ENCODE assay signal across 1 cellular context in genomic region chr1:225840713-225841112, GRCh38.
TF ChIP-seq lines count a peak whose summit lies in the region.

No MANE protein-coding gene starts in this region.

TF ChIP-seq in K562, 482 proteins besides CTCF, POLR2A, EP300 and RAD21:
- TF ChIP-seq TRIM28 (IDR thresholded peaks at IDR 0.05) (no peak), ZNF316 (IDR thresholded peaks at IDR 0.05) (peak; percentile 80), ZNF347 (CRISPR knock-in tag; IDR thresholded peaks at IDR 0.05; ENCODE audit: low read depth) (no peak), POLR2AphosphoS2 (IDR thresholded peaks at IDR 0.05; ENCODE audit: low read length) (peak; percentile 48; the same call in 1 of the 2 replicates), PTRF (tag; IDR thresholded peaks at IDR 0.05) (no peak), FOXA3 (CRISPR knock-in tag; conservative IDR thresholded peaks at IDR 0.05 in 1 of 2, IDR thresholded peaks at IDR 0.05 in 1 of 2) (no peak), MIER1 (IDR thresholded peaks at IDR 0.05; ENCODE audit: low read depth) (no peak), C11orf30 (IDR thresholded peaks at IDR 0.05; ENCODE audit: low read depth) (peak; percentile 65; the same call in 1 of the 2 replicates), ZFP30 (CRISPR knock-in tag; IDR thresholded peaks at IDR 0.05; ENCODE audit: borderline replicate concordance) (no peak), HMG20A (CRISPR knock-in tag; conservative IDR thresholded peaks at IDR 0.05) (no peak), CSDE1 (IDR thresholded peaks at IDR 0.05) (no peak), MAFG (tag; conservative IDR thresholded peaks at IDR 0.05) (peak; percentile 50), HEY1 (CRISPR knock-in tag; IDR thresholded peaks at IDR 0.05; ENCODE audit: borderline replicate concordance) (no peak), FOSL1 (tag; conservative IDR thresholded peaks at IDR 0.05) (no peak)
- TF ChIP-seq, protein P1, sequence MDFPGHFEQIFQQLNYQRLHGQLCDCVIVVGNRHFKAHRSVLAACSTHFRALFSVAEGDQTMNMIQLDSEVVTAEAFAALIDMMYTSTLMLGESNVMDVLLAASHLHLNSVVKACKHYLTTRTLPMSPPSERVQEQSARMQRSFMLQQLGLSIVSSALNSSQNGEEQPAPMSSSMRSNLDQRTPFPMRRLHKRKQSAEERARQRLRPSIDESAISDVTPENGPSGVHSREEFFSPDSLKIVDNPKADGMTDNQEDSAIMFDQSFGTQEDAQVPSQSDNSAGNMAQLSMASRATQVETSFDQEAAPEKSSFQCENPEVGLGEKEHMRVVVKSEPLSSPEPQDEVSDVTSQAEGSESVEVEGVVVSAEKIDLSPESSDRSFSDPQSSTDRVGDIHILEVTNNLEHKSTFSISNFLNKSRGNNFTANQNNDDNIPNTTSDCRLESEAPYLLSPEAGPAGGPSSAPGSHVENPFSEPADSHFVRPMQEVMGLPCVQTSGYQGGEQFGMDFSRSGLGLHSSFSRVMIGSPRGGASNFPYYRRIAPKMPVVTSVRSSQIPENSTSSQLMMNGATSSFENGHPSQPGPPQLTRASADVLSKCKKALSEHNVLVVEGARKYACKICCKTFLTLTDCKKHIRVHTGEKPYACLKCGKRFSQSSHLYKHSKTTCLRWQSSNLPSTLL (IDR thresholded peaks at IDR 0.05) = no peak
- TF ChIP-seq, protein P2, sequence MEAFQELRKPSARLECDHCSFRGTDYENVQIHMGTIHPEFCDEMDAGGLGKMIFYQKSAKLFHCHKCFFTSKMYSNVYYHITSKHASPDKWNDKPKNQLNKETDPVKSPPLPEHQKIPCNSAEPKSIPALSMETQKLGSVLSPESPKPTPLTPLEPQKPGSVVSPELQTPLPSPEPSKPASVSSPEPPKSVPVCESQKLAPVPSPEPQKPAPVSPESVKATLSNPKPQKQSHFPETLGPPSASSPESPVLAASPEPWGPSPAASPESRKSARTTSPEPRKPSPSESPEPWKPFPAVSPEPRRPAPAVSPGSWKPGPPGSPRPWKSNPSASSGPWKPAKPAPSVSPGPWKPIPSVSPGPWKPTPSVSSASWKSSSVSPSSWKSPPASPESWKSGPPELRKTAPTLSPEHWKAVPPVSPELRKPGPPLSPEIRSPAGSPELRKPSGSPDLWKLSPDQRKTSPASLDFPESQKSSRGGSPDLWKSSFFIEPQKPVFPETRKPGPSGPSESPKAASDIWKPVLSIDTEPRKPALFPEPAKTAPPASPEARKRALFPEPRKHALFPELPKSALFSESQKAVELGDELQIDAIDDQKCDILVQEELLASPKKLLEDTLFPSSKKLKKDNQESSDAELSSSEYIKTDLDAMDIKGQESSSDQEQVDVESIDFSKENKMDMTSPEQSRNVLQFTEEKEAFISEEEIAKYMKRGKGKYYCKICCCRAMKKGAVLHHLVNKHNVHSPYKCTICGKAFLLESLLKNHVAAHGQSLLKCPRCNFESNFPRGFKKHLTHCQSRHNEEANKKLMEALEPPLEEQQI (IDR thresholded peaks at IDR 0.05) = no peak
